35 cellular contexts compared by ENCODE assay signal in the genomic region with DNA sequence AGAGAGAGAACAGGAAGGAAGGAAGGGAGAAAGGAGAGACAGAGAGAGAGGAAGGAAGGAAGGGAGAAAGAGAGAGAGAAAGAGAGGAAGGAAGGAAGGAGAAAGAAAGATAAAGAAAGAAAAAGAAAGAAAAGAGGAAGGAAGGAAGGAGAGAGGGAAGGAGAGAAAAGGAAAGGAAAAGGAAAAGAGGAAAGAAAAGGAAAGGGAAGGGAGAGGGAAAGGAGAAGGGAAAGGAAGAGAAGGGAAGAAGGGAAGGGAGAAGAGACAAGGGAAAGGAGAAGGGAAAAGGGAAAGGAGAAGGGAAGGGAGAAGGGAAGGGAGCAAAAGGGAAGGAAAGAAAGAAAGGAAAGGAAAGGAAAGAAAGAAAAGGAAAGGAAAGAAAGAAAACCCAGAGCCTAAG.
"Had no signal": no experiment of that assay in that cellular context is flagged by ENCODE, and none has a peak within 500 bp of the region (broad histone marks: within the 10 kb centered on the region; RNA-seq: fewer than 3 reads in every experiment).

No MANE protein-coding gene starts in this region.

- H3K36me3 ChIP-seq: adrenal gland, esophagus muscularis mucosa, gastrocnemius medialis, WERI-Rb-1 had no signal

- H3K27ac ChIP-seq: adrenal gland, body of pancreas, esophagus muscularis mucosa, foreskin keratinocyte, gastrocnemius medialis, heart right ventricle, WERI-Rb-1 had no signal

- H3K4me1 ChIP-seq: adrenal gland, body of pancreas, esophagus muscularis mucosa, foreskin keratinocyte, gastrocnemius medialis, heart right ventricle had no signal

- H3K4me3 Mint-ChIP-seq: activated CD4-positive, alpha-beta memory T cell treated with anti-CD3 and anti-CD28 coated beads for 36 hours; activated CD4-positive, alpha-beta T cell treated with anti-CD3 and anti-CD28 coated beads for 36 hours; activated CD4-positive, alpha-beta T cell treated with anti-CD3 and anti-CD28 coated beads, Interleukin-2, amount 10 ng/mL, durations not matched to agents 24 days and 14 days; activated CD8-positive, alpha-beta memory T cell treated with anti-CD3 and anti-CD28 coated beads, Interleukin-2, amount 10 ng/mL, durations not matched to agents 7 days and 5 days; activated CD8-positive, alpha-beta T cell treated with anti-CD3 and anti-CD28 coated beads, Interleukin-2, amount 10 ng/mL, durations not matched to agents 7 days and 5 days; activated naive CD4-positive, alpha-beta T cell treated with anti-CD3 and anti-CD28 coated beads for 36 hours; activated naive CD4-positive, alpha-beta T cell treated with anti-CD3 and anti-CD28 coated beads, Interleukin-2, amount 50 U/mL, for 24 hours; activated naive CD8-positive, alpha-beta T cell treated with anti-CD3 and anti-CD28 coated beads for 36 hours; activated naive CD8-positive, alpha-beta T cell treated with anti-CD3 and anti-CD28 coated beads, Interleukin-2, amount 50 U/mL, for 24 hours; effector memory CD8-positive, alpha-beta T cell; T-helper 17 cell; T-helper 2 cell treated with Interferon-gamma antibody and Interleukin-4, amounts not matched to agents 5 μg/mL and 100 μg/mL, for 36 hours had no signal

- ATAC-seq: activated CD4-positive, alpha-beta T cell treated with anti-CD3 and anti-CD28 coated beads for 36 hours; activated CD8-positive, alpha-beta memory T cell treated with anti-CD3 and anti-CD28 coated beads, Interleukin-2, amount 10 ng/mL, durations not matched to agents 7 days and 5 days; activated CD8-positive, alpha-beta T cell treated with anti-CD3 and anti-CD28 coated beads, Interleukin-2, amount 10 ng/mL, durations not matched to agents 7 days and 5 days; activated naive CD8-positive, alpha-beta T cell treated with anti-CD3 and anti-CD28 coated beads, Interleukin-2, amount 50 U/mL, for 24 hours; body of pancreas; effector memory CD8-positive, alpha-beta T cell; foreskin keratinocyte; gastrocnemius medialis; heart right ventricle; T-helper 17 cell had no signal

- H3K4me1 Mint-ChIP-seq: activated CD4-positive, alpha-beta T cell treated with anti-CD3 and anti-CD28 coated beads for 36 hours; activated CD4-positive, alpha-beta T cell treated with anti-CD3 and anti-CD28 coated beads, Interleukin-2, amount 10 ng/mL, durations not matched to agents 24 days and 14 days; activated CD8-positive, alpha-beta memory T cell treated with anti-CD3 and anti-CD28 coated beads, Interleukin-2, amount 10 ng/mL, durations not matched to agents 7 days and 5 days; activated naive CD4-positive, alpha-beta T cell treated with anti-CD3 and anti-CD28 coated beads, Interleukin-2, amount 50 U/mL, for 24 hours; activated naive CD8-positive, alpha-beta T cell treated with anti-CD3 and anti-CD28 coated beads for 36 hours; activated naive CD8-positive, alpha-beta T cell treated with anti-CD3 and anti-CD28 coated beads, Interleukin-2, amount 50 U/mL, for 24 hours; T-helper 17 cell had no signal

- H3K36me3 Mint-ChIP-seq: activated CD8-positive, alpha-beta memory T cell treated with anti-CD3 and anti-CD28 coated beads, Interleukin-2, amount 10 ng/mL, durations not matched to agents 7 days and 5 days had no signal

- FAIRE-seq: colon had no signal

- H3K9me3 ChIP-seq: adrenal gland, body of pancreas, esophagus muscularis mucosa, gastrocnemius medialis, heart right ventricle had no signal

- DNase-seq: activated CD4-positive, alpha-beta memory T cell treated with anti-CD3 and anti-CD28 coated beads for 36 hours; activated CD4-positive, alpha-beta T cell treated with anti-CD3 and anti-CD28 coated beads for 36 hours; activated CD4-positive, alpha-beta T cell treated with anti-CD3 and anti-CD28 coated beads, Interleukin-2, amount 10 ng/mL, durations not matched to agents 24 days and 14 days; activated CD4-positive, CD25-positive, alpha-beta regulatory T cell; activated CD4-positive, CD25-positive, alpha-beta regulatory T cell treated with anti-CD3 and anti-CD28 coated beads, Interleukin-2, amount 50 U/mL, for 72 hours; activated CD8-positive, alpha-beta memory T cell treated with anti-CD3 and anti-CD28 coated beads, Interleukin-2, amount 10 ng/mL, durations not matched to agents 7 days and 5 days; activated CD8-positive, alpha-beta memory T cell treated with anti-CD3 and anti-CD28 coated beads, Interleukin-2, amount 50 U/mL, for 4 hours; activated CD8-positive, alpha-beta T cell treated with anti-CD3 and anti-CD28 coated beads, Interleukin-2, amount 10 ng/mL, durations not matched to agents 7 days and 5 days; activated effector memory CD4-positive, alpha-beta T cell treated with anti-CD3 and anti-CD28 coated beads, Interleukin-2, amount 50 U/mL, for 16 hours; activated naive CD4-positive, alpha-beta T cell treated with anti-CD3 and anti-CD28 coated beads for 36 hours; activated naive CD8-positive, alpha-beta T cell treated with anti-CD3 and anti-CD28 coated beads for 36 hours; activated naive CD8-positive, alpha-beta T cell treated with anti-CD3 and anti-CD28 coated beads, Interleukin-2, amount 50 U/mL, for 24 hours; activated T-cell treated with anti-CD3 and anti-CD28 coated beads, Interleukin-2, amount 50 U/mL, for 1 hour; adrenal gland; amygdala; aorta; body of pancreas; caudate nucleus; cortex of kidney; dermis blood vessel endothelial cell; effector CD4-positive, alpha-beta T cell; effector memory CD8-positive, alpha-beta T cell; erythroblast; foreskin keratinocyte; gastrocnemius medialis; heart right ventricle; T-helper 1 cell; T-helper 17 cell; T1000; WERI-Rb-1 had no signal

- H3K27me3 ChIP-seq: adrenal gland, body of pancreas, esophagus muscularis mucosa, foreskin keratinocyte, gastrocnemius medialis, heart right ventricle had no signal

- H3K27me3 Mint-ChIP-seq: activated CD4-positive, alpha-beta memory T cell treated with anti-CD3 and anti-CD28 coated beads for 36 hours; activated CD4-positive, alpha-beta T cell treated with anti-CD3 and anti-CD28 coated beads for 36 hours; activated CD4-positive, alpha-beta T cell treated with anti-CD3 and anti-CD28 coated beads, Interleukin-2, amount 10 ng/mL, durations not matched to agents 24 days and 14 days; activated CD8-positive, alpha-beta memory T cell treated with anti-CD3 and anti-CD28 coated beads, Interleukin-2, amount 10 ng/mL, durations not matched to agents 7 days and 5 days; activated naive CD4-positive, alpha-beta T cell treated with anti-CD3 and anti-CD28 coated beads, Interleukin-2, amount 50 U/mL, for 24 hours; activated naive CD8-positive, alpha-beta T cell treated with anti-CD3 and anti-CD28 coated beads for 36 hours; activated naive CD8-positive, alpha-beta T cell treated with anti-CD3 and anti-CD28 coated beads, Interleukin-2, amount 50 U/mL, for 24 hours; T-helper 17 cell had no signal

- H3K27ac Mint-ChIP-seq: activated CD4-positive, alpha-beta memory T cell treated with anti-CD3 and anti-CD28 coated beads for 36 hours; activated CD4-positive, alpha-beta T cell treated with anti-CD3 and anti-CD28 coated beads for 36 hours; activated CD4-positive, alpha-beta T cell treated with anti-CD3 and anti-CD28 coated beads, Interleukin-2, amount 10 ng/mL, durations not matched to agents 24 days and 14 days; activated CD8-positive, alpha-beta memory T cell treated with anti-CD3 and anti-CD28 coated beads, Interleukin-2, amount 10 ng/mL, durations not matched to agents 7 days and 5 days; activated CD8-positive, alpha-beta T cell treated with anti-CD3 and anti-CD28 coated beads, Interleukin-2, amount 10 ng/mL, durations not matched to agents 7 days and 5 days; activated naive CD4-positive, alpha-beta T cell treated with anti-CD3 and anti-CD28 coated beads for 36 hours; activated naive CD4-positive, alpha-beta T cell treated with anti-CD3 and anti-CD28 coated beads, Interleukin-2, amount 50 U/mL, for 24 hours; activated naive CD8-positive, alpha-beta T cell treated with anti-CD3 and anti-CD28 coated beads for 36 hours; activated naive CD8-positive, alpha-beta T cell treated with anti-CD3 and anti-CD28 coated beads, Interleukin-2, amount 50 U/mL, for 24 hours; activated T-helper 2 cell treated with anti-CD3 and anti-CD28 coated beads, Interferon-gamma antibody, Interleukin-2, Interleukin-4, amounts not matched to agents 10 μg/mL and 5 μg/mL and 100 μg/mL, durations not matched to agents 14 hours and 24 hours and 36 hours; effector memory CD8-positive, alpha-beta T cell; T-helper 17 cell; T-helper 2 cell treated with Interferon-gamma antibody and Interleukin-4, amounts not matched to agents 5 μg/mL and 100 μg/mL, for 36 hours had no signal

- H3K4me3 ChIP-seq: adrenal gland, body of pancreas, esophagus muscularis mucosa, gastrocnemius medialis, heart right ventricle had no signal

- H3K9me3 Mint-ChIP-seq: activated CD4-positive, alpha-beta memory T cell treated with anti-CD3 and anti-CD28 coated beads for 36 hours; activated CD4-positive, alpha-beta T cell treated with anti-CD3 and anti-CD28 coated beads, Interleukin-2, amount 10 ng/mL, durations not matched to agents 24 days and 14 days; activated naive CD4-positive, alpha-beta T cell treated with anti-CD3 and anti-CD28 coated beads for 36 hours; activated naive CD4-positive, alpha-beta T cell treated with anti-CD3 and anti-CD28 coated beads, Interleukin-2, amount 50 U/mL, for 24 hours; activated naive CD8-positive, alpha-beta T cell treated with anti-CD3 and anti-CD28 coated beads for 36 hours; activated naive CD8-positive, alpha-beta T cell treated with anti-CD3 and anti-CD28 coated beads, Interleukin-2, amount 50 U/mL, for 24 hours; activated T-helper 2 cell treated with anti-CD3 and anti-CD28 coated beads, Interferon-gamma antibody, Interleukin-2, Interleukin-4, amounts not matched to agents 10 μg/mL and 5 μg/mL and 100 μg/mL, durations not matched to agents 14 hours and 24 hours and 36 hours; effector memory CD8-positive, alpha-beta T cell; T-helper 2 cell treated with Interferon-gamma antibody and Interleukin-4, amounts not matched to agents 5 μg/mL and 100 μg/mL, for 36 hours had no signal
